In genomic region chr6:71262914-71263313, GRCh38 we compare ENCODE assay signal across 21 cellular contexts.
"Had no signal": no experiment of that assay in that cellular context is flagged by ENCODE, and none has a peak within 500 bp of the region (broad histone marks: within the 10 kb centered on the region; RNA-seq: fewer than 3 reads in every experiment).

No MANE protein-coding gene starts in this region.

- H3K4me3 Mint-ChIP-seq: activated B cell treated with CpG ODN at 0.5 μM for 24 hours; activated CD4-positive, alpha-beta T cell treated with anti-CD3 and anti-CD28 coated beads, Interleukin-2, amount 10 ng/mL, durations not matched to agents 24 days and 14 days; activated CD8-positive, alpha-beta T cell treated with anti-CD3 and anti-CD28 coated beads, Interleukin-2, amount 10 ng/mL, durations not matched to agents 7 days and 5 days; activated T-cell treated with anti-CD3 and anti-CD28 coated beads, Interleukin-2, amount 50 U/mL, for 72 hours; brain; central memory CD8-positive, alpha-beta T cell; dendritic cell treated with granulocyte-macrophage colony-stimulating factor and Interleukin-4, amounts not matched to agents 40 ng/mL and 50 ng/mL, for 4 days; naive thymus-derived CD8-positive, alpha-beta T cell; T-helper 2 cell treated with Interferon-gamma antibody and Interleukin-4, amounts not matched to agents 5 μg/mL and 100 μg/mL, for 36 hours had no signal

- H3K4me2 ChIP-seq: hepatocyte had no signal

- H3K27ac ChIP-seq: hepatocyte had no signal

- H3K9me3 Mint-ChIP-seq: activated B cell treated with CpG ODN at 0.5 μM for 24 hours; activated CD4-positive, alpha-beta T cell treated with anti-CD3 and anti-CD28 coated beads, Interleukin-2, amount 10 ng/mL, durations not matched to agents 24 days and 14 days; activated naive CD4-positive, alpha-beta T cell treated with anti-CD3 and anti-CD28 coated beads, Interleukin-2, amount 50 U/mL, for 72 hours; activated T-cell treated with anti-CD3 and anti-CD28 coated beads, Interleukin-2, amount 50 U/mL, for 72 hours; central memory CD8-positive, alpha-beta T cell; dendritic cell treated with granulocyte-macrophage colony-stimulating factor and Interleukin-4, amounts not matched to agents 40 ng/mL and 50 ng/mL, for 4 days; naive thymus-derived CD8-positive, alpha-beta T cell; T-helper 2 cell treated with Interferon-gamma antibody and Interleukin-4, amounts not matched to agents 5 μg/mL and 100 μg/mL, for 36 hours had no signal

- H3K9me3 ChIP-seq: tibial nerve had no signal

- H3K4me3 ChIP-seq: hepatocyte, skin epidermis had no signal

- H3K27ac Mint-ChIP-seq: activated B cell treated with CpG ODN at 0.5 μM for 24 hours; activated CD4-positive, alpha-beta T cell treated with anti-CD3 and anti-CD28 coated beads, Interleukin-2, amount 10 ng/mL, durations not matched to agents 24 days and 14 days; activated CD8-positive, alpha-beta T cell treated with anti-CD3 and anti-CD28 coated beads, Interleukin-2, amount 10 ng/mL, durations not matched to agents 7 days and 5 days; activated naive CD4-positive, alpha-beta T cell treated with anti-CD3 and anti-CD28 coated beads, Interleukin-2, amount 50 U/mL, for 72 hours; activated T-cell treated with anti-CD3 and anti-CD28 coated beads, Interleukin-2, amount 50 U/mL, for 72 hours; brain; dendritic cell treated with granulocyte-macrophage colony-stimulating factor and Interleukin-4, amounts not matched to agents 40 ng/mL and 50 ng/mL, for 4 days; naive thymus-derived CD8-positive, alpha-beta T cell; T-helper 2 cell treated with Interferon-gamma antibody and Interleukin-4, amounts not matched to agents 5 μg/mL and 100 μg/mL, for 36 hours had no signal

- ATAC-seq: activated CD8-positive, alpha-beta T cell treated with anti-CD3 and anti-CD28 coated beads, Interleukin-2, amount 10 ng/mL, durations not matched to agents 7 days and 5 days; activated naive CD4-positive, alpha-beta T cell treated with anti-CD3 and anti-CD28 coated beads, Interleukin-2, amount 50 U/mL, for 72 hours; activated T-cell treated with anti-CD3 and anti-CD28 coated beads, Interleukin-2, amount 50 U/mL, for 72 hours; naive thymus-derived CD8-positive, alpha-beta T cell had no signal

- H2AFZ ChIP-seq: hepatocyte had no signal

- H3K27me3 Mint-ChIP-seq: dendritic cell treated with granulocyte-macrophage colony-stimulating factor and Interleukin-4, amounts not matched to agents 40 ng/mL and 50 ng/mL, for 4 days had no signal

- H3K36me3 ChIP-seq: tibial nerve had no signal

- H3K36me3 Mint-ChIP-seq: activated naive CD4-positive, alpha-beta T cell treated with anti-CD3 and anti-CD28 coated beads, Interleukin-2, amount 50 U/mL, for 72 hours; brain; naive thymus-derived CD8-positive, alpha-beta T cell had no signal

- H3K4me1 Mint-ChIP-seq: activated CD4-positive, alpha-beta T cell treated with anti-CD3 and anti-CD28 coated beads, Interleukin-2, amount 10 ng/mL, durations not matched to agents 24 days and 14 days; central memory CD8-positive, alpha-beta T cell; naive thymus-derived CD8-positive, alpha-beta T cell had no signal

- H3K27me3 ChIP-seq: hepatocyte, tibial nerve had no signal

- DNase-seq: activated B cell treated with CpG ODN at 0.5 μM for 24 hours; activated CD4-positive, alpha-beta T cell treated with anti-CD3 and anti-CD28 coated beads, Interleukin-2, amount 10 ng/mL, durations not matched to agents 24 days and 14 days; activated CD8-positive, alpha-beta memory T cell treated with anti-CD3 and anti-CD28 coated beads, Interleukin-2, amount 50 U/mL, for 4 hours; activated CD8-positive, alpha-beta T cell treated with anti-CD3 and anti-CD28 coated beads, Interleukin-2, amount 10 ng/mL, durations not matched to agents 7 days and 5 days; activated gamma-delta T cell; activated T-cell treated with anti-CD3 and anti-CD28 coated beads, Interleukin-2, amount 50 U/mL, for 72 hours; amniotic stem cell; effector memory CD4-positive, alpha-beta T cell; islet precursor cell; naive thymus-derived CD8-positive, alpha-beta T cell; retina; stimulated activated CD4-positive, alpha-beta T cell treated with anti-CD3 and anti-CD28 coated beads, Interleukin-4, amount 100 ng/mL, for 24 hours; stimulated activated naive CD4-positive, alpha-beta T cell had no signal

- H3K79me2 ChIP-seq: hepatocyte had no signal
